ENCODE assay signal across 13 cellular contexts in the genomic region with DNA sequence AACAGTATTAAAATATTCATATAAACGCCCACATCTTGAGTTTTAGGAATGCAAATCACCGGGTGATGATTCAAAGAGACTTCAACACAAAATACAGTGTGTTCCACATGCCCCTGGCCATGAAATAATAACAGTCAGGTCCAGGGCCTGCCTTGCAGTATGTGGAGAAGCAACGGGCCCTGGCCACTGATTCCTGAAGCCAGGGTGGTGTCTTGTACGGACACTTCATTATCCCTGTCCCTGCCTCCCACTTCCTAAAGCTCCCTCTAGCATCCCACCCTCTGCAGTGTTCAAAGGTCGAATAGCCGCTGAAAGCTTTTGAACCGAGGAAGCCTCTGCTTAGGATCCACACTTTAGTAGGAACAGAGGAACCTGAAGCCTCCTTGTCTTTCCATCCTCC. TPM values are rescaled to one million over a fixed set of nuclear protein-coding genes. Genes with fewer than 3 reads are reported as not detected.
DNase-seq lines count a peak whose midpoint lies in the region; ATAC-seq, FAIRE-seq and TF ChIP-seq lines count a peak whose summit lies in the region.
"Had no signal": no experiment of that assay in that cellular context is flagged by ENCODE, and none has a peak within 500 bp of the region (broad histone marks: within the 10 kb centered on the region; RNA-seq: fewer than 3 reads in every experiment).

No MANE protein-coding gene starts in this region.

- no peaks in the 10 kb centered on the region for H3K36me3 ChIP-seq in psoas muscle (ENCODE audit: insufficient read depth in 1 of 2, low read depth in 1 of 2)
- H3K36me3 ChIP-seq: BLaER1 treated with 17β-estradiol and CSF1 and Interleukin-3, amounts not matched to agents 10 nM and 100 nM had no signal

- TF ChIP-seq POLR2A in GM12892 (IDR thresholded peaks at IDR 0.05; ENCODE audit: low read depth, low read length) = no peak

- TF ChIP-seq CTCF in coronary artery (IDR thresholded peaks at IDR 0.05) (no peak), psoas muscle (IDR thresholded peaks at IDR 0.05) (no peak)

- WGBS in psoas muscle, 3 donors = 84 to 91% (median 84%) methylated on average over 7 of the region's 7 CpGs

- H3K27ac ChIP-seq in coronary artery = no peak overlapping the region
- no peak overlapping the region for H3K27ac ChIP-seq in psoas muscle
- H3K27ac ChIP-seq: BLaER1 treated with 17β-estradiol and CSF1 and Interleukin-3, amounts not matched to agents 10 nM and 100 nM had no signal

- no peaks in the 10 kb centered on the region for H3K9me3 ChIP-seq in psoas muscle
- H3K9me3 ChIP-seq: BLaER1 treated with 17β-estradiol and CSF1 and Interleukin-3, amounts not matched to agents 10 nM and 100 nM had no signal

- intact Hi-C loops in cardiac septum (cut with DNase I) (no loop called here), Right ventricle myocardium superior (cut with DNase I) (loop anchor here (5.0 kb wide), 1 partner anchor 102 kb away; no protein-coding TSS in a partner anchor), psoas muscle (cut with DNase I) (loop anchor here in 1 of 2 donors (10.0 kb wide), 1 partner anchor 115 kb away; a partner anchor contains a TSS)

- ATAC-seq in Right ventricle myocardium superior (ENCODE audit: poor library complexity) (no peak), psoas muscle (no peak)
- ATAC-seq: GM23338 had no signal

- no peak for FAIRE-seq in GM12892 (lab: Jason Lieb, UNC)
- FAIRE-seq: GM12878 had no signal

- no peaks in the 10 kb centered on the region for H3K4me1 ChIP-seq in psoas muscle

- H3K4me3 ChIP-seq in coronary artery (no peak overlapping the region), psoas muscle (no peak overlapping the region)
- H3K4me3 ChIP-seq: BLaER1 treated with 17β-estradiol and CSF1 and Interleukin-3, amounts not matched to agents 10 nM and 100 nM; GM12878; GM23338 had no signal

- DNase-seq in cardiac septum (ENCODE audit: low spot score) (peak; percentile 29), Right ventricle myocardium superior (no peak), coronary artery (ENCODE audit: low spot score) (peak; percentile 41), mesenteric fat pad (ENCODE audit: low spot score) (peak; percentile 62), GM12892 (ENCODE audit: insufficient read length) (no peak), psoas muscle (no peak), NOMO-1 treated with DMSO at 0.1 percent for 48 hours (lab: John Stamatoyannopoulos, UW; ENCODE audit: unreplicated experiment) (no peak)
- DNase-seq: ACHN; CD4-positive, CD25-positive, alpha-beta regulatory T cell; DMS79 had no signal

- peaks cover 0 to 2% (median 0%) of the 10 kb centered on the region in 3 donors for H3K27me3 ChIP-seq in psoas muscle (ENCODE audit: insufficient read depth in 3 of 3, low read length in 2 of 3)
- H3K27me3 ChIP-seq: BLaER1 treated with 17β-estradiol and CSF1 and Interleukin-3, amounts not matched to agents 10 nM and 100 nM had no signal

RNA-seq across cellular contexts. Expression of a gene that starts 50.4 kb away (rescaled TPM):
- total RNA-seq in cardiac septum (10.6 TPM), Right ventricle myocardium superior (34.7 TPM), mesenteric fat pad (16.9 TPM), psoas muscle (10 to 100 TPM; 13.3 to 32.7 (median 20.7) TPM)
- 0.47 TPM for polyA plus RNA-seq in GM12892 (2012; ENCODE audit: missing spikeins)
- polyA plus RNA-seq in psoas muscle = 10 to 100 TPM in 1 of 3 donors, 1 to 10 TPM in 2; 8.3 to 10.3 (median 9.8) TPM

Comparison
In these comparisons a context has a peak if more than half of its experiments do, and no peak if none do; other contexts are left out.
1. DNase-seq: peak in cardiac septum (single experiment), coronary artery (single experiment) and mesenteric fat pad (single experiment); none in Right ventricle myocardium superior (single experiment), GM12892 (single experiment), psoas muscle (0 of 2) and NOMO-1 treated with DMSO at 0.1 percent for 48 hours (single experiment).